Comparison of ENCODE assay signal across 1 cellular context in the genomic region with DNA sequence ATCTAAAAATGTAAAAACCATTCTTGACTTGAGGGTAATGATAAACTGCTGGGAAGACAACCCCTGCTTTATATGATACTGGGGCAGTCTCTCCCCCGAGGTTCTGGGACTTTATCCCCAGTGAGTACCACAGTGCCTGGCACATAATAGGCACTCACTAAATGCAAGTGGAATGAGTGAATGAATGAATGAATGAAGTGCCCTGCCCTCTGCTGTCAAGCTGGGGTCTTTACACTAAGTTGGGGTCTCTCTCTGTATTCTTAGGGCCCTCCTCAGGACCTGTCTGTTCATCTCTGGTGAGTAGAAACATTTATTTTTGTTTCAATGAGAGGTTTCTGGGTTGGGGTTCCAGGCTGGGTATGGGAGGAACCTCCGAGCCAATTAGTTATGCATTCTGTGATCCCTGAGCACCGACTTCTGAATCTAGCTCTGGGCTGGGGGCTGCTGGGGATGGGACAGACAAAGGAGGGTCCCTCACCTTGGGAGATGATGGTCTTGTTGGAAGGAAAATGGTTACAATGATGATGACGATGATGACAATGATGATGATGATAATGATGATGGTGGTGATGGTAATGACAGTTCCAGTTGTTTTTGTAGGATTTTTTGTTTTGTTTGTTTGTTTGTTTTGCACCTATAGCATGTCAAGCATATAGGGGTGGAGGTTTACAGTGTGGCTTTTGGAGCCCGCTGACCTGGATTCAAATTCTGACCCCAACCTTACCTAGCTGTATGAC.
TF ChIP-seq lines count a peak whose summit lies in the region.

No MANE protein-coding gene starts in this region.

TF ChIP-seq in HEK293, 187 proteins besides CTCF, POLR2A, EP300 and RAD21 (continued from another document):
- TF ChIP-seq ZNF513 (tag by site-specific recombination; IDR thresholded peaks at IDR 0.05): peak; percentile 85
